2 cellular contexts compared by ENCODE assay signal in the genomic region with DNA sequence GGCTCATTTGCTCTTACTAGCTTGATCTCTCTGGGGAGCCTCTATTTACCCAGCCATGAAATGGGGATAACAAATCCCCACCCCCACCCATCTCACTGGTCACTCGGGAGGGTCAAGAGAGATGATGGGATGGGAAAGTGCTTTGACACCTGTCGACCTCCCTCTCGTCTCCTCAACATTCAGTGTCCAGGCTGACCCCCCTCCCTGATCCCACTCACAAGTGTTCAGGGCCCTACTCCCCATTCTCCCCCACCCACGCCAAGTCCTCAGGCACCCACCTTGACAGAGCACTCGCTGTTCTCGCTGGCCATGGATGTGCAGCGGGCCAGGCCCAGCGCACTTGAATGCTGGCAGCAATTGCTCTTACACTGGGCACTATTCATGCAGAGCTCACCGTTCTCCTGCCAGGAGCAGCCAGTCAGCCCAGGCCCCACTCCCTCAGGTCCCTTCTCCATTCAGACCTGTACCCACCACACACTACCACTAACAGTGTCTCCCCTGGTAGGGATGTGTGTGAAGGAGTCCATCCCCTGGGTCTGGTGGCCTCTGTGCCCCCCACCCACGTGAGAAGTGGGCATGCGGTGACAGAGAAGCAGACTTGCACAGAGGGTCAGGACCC.
TF ChIP-seq lines count a peak whose summit lies in the region.

No MANE protein-coding gene starts in this region.

TF ChIP-seq in GM23338, 12 proteins besides CTCF, POLR2A, EP300 and RAD21 (continues in another document):
- TF ChIP-seq, protein P1, sequence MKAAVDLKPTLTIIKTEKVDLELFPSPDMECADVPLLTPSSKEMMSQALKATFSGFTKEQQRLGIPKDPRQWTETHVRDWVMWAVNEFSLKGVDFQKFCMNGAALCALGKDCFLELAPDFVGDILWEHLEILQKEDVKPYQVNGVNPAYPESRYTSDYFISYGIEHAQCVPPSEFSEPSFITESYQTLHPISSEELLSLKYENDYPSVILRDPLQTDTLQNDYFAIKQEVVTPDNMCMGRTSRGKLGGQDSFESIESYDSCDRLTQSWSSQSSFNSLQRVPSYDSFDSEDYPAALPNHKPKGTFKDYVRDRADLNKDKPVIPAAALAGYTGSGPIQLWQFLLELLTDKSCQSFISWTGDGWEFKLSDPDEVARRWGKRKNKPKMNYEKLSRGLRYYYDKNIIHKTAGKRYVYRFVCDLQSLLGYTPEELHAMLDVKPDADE (IDR thresholded peaks at IDR 0.05), result no peak
- no peak for TF ChIP-seq ZNF331 (CRISPR knock-in tag; IDR thresholded peaks at IDR 0.05; ENCODE audit: low read depth)
- no peak for TF ChIP-seq CREB1 (CRISPR knock-in tag; IDR thresholded peaks at IDR 0.05; ENCODE audit: low read depth)
- TF ChIP-seq, protein P2, sequence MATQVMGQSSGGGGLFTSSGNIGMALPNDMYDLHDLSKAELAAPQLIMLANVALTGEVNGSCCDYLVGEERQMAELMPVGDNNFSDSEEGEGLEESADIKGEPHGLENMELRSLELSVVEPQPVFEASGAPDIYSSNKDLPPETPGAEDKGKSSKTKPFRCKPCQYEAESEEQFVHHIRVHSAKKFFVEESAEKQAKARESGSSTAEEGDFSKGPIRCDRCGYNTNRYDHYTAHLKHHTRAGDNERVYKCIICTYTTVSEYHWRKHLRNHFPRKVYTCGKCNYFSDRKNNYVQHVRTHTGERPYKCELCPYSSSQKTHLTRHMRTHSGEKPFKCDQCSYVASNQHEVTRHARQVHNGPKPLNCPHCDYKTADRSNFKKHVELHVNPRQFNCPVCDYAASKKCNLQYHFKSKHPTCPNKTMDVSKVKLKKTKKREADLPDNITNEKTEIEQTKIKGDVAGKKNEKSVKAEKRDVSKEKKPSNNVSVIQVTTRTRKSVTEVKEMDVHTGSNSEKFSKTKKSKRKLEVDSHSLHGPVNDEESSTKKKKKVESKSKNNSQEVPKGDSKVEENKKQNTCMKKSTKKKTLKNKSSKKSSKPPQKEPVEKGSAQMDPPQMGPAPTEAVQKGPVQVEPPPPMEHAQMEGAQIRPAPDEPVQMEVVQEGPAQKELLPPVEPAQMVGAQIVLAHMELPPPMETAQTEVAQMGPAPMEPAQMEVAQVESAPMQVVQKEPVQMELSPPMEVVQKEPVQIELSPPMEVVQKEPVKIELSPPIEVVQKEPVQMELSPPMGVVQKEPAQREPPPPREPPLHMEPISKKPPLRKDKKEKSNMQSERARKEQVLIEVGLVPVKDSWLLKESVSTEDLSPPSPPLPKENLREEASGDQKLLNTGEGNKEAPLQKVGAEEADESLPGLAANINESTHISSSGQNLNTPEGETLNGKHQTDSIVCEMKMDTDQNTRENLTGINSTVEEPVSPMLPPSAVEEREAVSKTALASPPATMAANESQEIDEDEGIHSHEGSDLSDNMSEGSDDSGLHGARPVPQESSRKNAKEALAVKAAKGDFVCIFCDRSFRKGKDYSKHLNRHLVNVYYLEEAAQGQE (IDR thresholded peaks at IDR 0.05; ENCODE audit: unreplicated experiment), result no peak
- TF ChIP-seq, protein P3, sequence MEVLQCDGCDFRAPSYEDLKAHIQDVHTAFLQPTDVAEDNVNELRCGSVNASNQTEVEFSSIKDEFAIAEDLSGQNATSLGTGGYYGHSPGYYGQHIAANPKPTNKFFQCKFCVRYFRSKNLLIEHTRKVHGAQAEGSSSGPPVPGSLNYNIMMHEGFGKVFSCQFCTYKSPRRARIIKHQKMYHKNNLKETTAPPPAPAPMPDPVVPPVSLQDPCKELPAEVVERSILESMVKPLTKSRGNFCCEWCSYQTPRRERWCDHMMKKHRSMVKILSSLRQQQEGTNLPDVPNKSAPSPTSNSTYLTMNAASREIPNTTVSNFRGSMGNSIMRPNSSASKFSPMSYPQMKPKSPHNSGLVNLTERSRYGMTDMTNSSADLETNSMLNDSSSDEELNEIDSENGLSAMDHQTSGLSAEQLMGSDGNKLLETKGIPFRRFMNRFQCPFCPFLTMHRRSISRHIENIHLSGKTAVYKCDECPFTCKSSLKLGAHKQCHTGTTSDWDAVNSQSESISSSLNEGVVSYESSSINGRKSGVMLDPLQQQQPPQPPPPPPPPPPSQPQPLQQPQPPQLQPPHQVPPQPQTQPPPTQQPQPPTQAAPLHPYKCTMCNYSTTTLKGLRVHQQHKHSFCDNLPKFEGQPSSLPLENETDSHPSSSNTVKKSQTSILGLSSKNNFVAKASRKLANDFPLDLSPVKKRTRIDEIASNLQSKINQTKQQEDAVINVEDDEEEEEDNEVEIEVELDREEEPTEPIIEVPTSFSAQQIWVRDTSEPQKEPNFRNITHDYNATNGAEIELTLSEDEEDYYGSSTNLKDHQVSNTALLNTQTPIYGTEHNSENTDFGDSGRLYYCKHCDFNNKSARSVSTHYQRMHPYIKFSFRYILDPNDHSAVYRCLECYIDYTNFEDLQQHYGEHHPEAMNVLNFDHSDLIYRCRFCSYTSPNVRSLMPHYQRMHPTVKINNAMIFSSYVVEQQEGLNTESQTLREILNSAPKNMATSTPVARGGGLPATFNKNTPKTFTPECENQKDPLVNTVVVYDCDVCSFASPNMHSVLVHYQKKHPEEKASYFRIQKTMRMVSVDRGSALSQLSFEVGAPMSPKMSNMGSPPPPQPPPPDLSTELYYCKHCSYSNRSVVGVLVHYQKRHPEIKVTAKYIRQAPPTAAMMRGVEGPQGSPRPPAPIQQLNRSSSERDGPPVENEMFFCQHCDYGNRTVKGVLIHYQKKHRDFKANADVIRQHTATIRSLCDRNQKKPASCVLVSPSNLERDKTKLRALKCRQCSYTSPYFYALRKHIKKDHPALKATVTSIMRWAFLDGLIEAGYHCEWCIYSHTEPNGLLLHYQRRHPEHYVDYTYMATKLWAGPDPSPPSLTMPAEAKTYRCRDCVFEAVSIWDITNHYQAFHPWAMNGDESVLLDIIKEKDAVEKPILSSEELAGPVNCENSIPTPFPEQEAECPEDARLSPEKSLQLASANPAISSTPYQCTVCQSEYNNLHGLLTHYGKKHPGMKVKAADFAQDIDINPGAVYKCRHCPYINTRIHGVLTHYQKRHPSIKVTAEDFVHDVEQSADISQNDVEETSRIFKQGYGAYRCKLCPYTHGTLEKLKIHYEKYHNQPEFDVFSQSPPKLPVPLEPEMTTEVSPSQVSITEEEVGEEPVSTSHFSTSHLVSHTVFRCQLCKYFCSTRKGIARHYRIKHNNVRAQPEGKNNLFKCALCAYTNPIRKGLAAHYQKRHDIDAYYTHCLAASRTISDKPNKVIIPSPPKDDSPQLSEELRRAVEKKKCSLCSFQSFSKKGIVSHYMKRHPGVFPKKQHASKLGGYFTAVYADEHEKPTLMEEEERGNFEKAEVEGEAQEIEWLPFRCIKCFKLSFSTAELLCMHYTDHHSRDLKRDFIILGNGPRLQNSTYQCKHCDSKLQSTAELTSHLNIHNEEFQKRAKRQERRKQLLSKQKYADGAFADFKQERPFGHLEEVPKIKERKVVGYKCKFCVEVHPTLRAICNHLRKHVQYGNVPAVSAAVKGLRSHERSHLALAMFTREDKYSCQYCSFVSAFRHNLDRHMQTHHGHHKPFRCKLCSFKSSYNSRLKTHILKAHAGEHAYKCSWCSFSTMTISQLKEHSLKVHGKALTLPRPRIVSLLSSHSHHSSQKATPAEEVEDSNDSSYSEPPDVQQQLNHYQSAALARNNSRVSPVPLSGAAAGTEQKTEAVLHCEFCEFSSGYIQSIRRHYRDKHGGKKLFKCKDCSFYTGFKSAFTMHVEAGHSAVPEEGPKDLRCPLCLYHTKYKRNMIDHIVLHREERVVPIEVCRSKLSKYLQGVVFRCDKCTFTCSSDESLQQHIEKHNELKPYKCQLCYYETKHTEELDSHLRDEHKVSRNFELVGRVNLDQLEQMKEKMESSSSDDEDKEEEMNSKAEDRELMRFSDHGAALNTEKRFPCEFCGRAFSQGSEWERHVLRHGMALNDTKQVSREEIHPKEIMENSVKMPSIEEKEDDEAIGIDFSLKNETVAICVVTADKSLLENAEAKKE (CRISPR knock-in tag; IDR thresholded peaks at IDR 0.05), result no peak
- TF ChIP-seq STAT1 (IDR thresholded peaks at IDR 0.05; ENCODE audit: unreplicated experiment), result no peak
- no peak for TF ChIP-seq EZH2 (IDR thresholded peaks at IDR 0.05; ENCODE audit: low read depth, unreplicated experiment)
- TF ChIP-seq POLR2AphosphoS5 (IDR thresholded peaks at IDR 0.05; ENCODE audit: low read depth), result no peak

TF ChIP-seq in GM12891, 5 proteins besides CTCF, POLR2A, EP300 and RAD21:
- no peak for TF ChIP-seq POLR2AphosphoS5 (IDR thresholded peaks at IDR 0.05; ENCODE audit: low read depth, low read length)
- TF ChIP-seq POU2F2 (IDR thresholded peaks at IDR 0.05; ENCODE audit: low read depth, low read length), result no peak
- TF ChIP-seq TAF1 (IDR thresholded peaks at IDR 0.05; ENCODE audit: low read depth, low read length), result no peak
